Comparison of ENCODE assay signal across 27 cellular contexts in genomic region chr12:68348419-68348818, GRCh38.
"Had no signal": no experiment of that assay in that cellular context is flagged by ENCODE, and none has a peak within 500 bp of the region (broad histone marks: within the 10 kb centered on the region; RNA-seq: fewer than 3 reads in every experiment).

No MANE protein-coding gene starts in this region.

- H3K9ac ChIP-seq: KMS-11, SK-N-SH had no signal

- H3K9me3 Mint-ChIP-seq: activated naive CD8-positive, alpha-beta T cell treated with anti-CD3 and anti-CD28 coated beads, Interleukin-2, amount 50 U/mL, for 24 hours; activated T-cell treated with anti-CD3 and anti-CD28 coated beads, Interleukin-2, amount 50 U/mL, for 4 hours had no signal

- ATAC-seq: activated CD4-positive, alpha-beta T cell treated with anti-CD3 and anti-CD28 coated beads for 36 hours; activated naive CD4-positive, alpha-beta T cell treated with anti-CD3 and anti-CD28 coated beads, Interleukin-2, amount 50 U/mL, for 72 hours; activated naive CD8-positive, alpha-beta T cell treated with anti-CD3 and anti-CD28 coated beads, Interleukin-2, amount 50 U/mL, for 24 hours; activated T-cell treated with anti-CD3 and anti-CD28 coated beads, Interleukin-2, amount 50 U/mL, for 4 hours; body of pancreas had no signal

- H3K4me2 ChIP-seq: KMS-11, SK-N-SH had no signal

- H3K27me3 ChIP-seq: body of pancreas, SJCRH30 had no signal

- H3K36me3 ChIP-seq: ascending aorta, SJCRH30 had no signal

- DNase-seq: activated CD4-positive, alpha-beta T cell treated with anti-CD3 and anti-CD28 coated beads for 36 hours; activated CD4-positive, alpha-beta T cell treated with anti-CD3 and anti-CD28 coated beads, Interleukin-2, amount 50 U/mL, for 1 hour; activated CD4-positive, CD25-positive, alpha-beta regulatory T cell; activated CD8-positive, alpha-beta memory T cell treated with anti-CD3 and anti-CD28 coated beads for 24 hours; activated effector memory CD4-positive, alpha-beta T cell treated with anti-CD3 and anti-CD28 coated beads, Interleukin-2, amount 50 U/mL, for 16 hours; activated naive CD4-positive, alpha-beta T cell treated with Interleukin-2 at 50 U/mL for 16 hours; activated naive CD8-positive, alpha-beta T cell treated with anti-CD3 and anti-CD28 coated beads, Interleukin-2, amount 50 U/mL, for 24 hours; activated T-cell treated with anti-CD3 and anti-CD28 coated beads, Interleukin-2, amount 50 U/mL, for 4 hours; amniotic stem cell; body of pancreas; central memory CD4-positive, alpha-beta T cell; NCI-H1092; NCI-H2029; NCI-H2227 treated with DMSO at 0.1 percent for 48 hours; NCI-H446 treated with DMSO at 0.1 percent for 48 hours; NCI-H524 treated with DMSO at 0.1 percent for 48 hours; NCI-H748 treated with DMSO at 0.1 percent for 48 hours; Right ventricle myocardium superior; RPMI8226; SJCRH30; SK-N-SH; T-helper 1 cell had no signal

- FAIRE-seq: bronchial epithelial cell had no signal

- H3K27ac ChIP-seq: ascending aorta, body of pancreas, KMS-11, SJCRH30, VCaP had no signal

- H3K4me3 ChIP-seq: ascending aorta, body of pancreas, SJCRH30 had no signal

- H3K9me3 ChIP-seq: ascending aorta, body of pancreas, SJCRH30, SK-N-SH had no signal

- H3K27ac Mint-ChIP-seq: activated CD4-positive, alpha-beta T cell treated with anti-CD3 and anti-CD28 coated beads for 36 hours; activated naive CD4-positive, alpha-beta T cell treated with anti-CD3 and anti-CD28 coated beads, Interleukin-2, amount 50 U/mL, for 72 hours; activated naive CD8-positive, alpha-beta T cell treated with anti-CD3 and anti-CD28 coated beads, Interleukin-2, amount 50 U/mL, for 24 hours had no signal

- H3K4me1 ChIP-seq: ascending aorta, body of pancreas had no signal

- H3K36me3 Mint-ChIP-seq: activated naive CD4-positive, alpha-beta T cell treated with anti-CD3 and anti-CD28 coated beads, Interleukin-2, amount 50 U/mL, for 72 hours had no signal

- H3K27me3 Mint-ChIP-seq: activated naive CD8-positive, alpha-beta T cell treated with anti-CD3 and anti-CD28 coated beads, Interleukin-2, amount 50 U/mL, for 24 hours had no signal

- H3K4me3 Mint-ChIP-seq: activated CD4-positive, alpha-beta T cell treated with anti-CD3 and anti-CD28 coated beads for 36 hours; activated naive CD8-positive, alpha-beta T cell treated with anti-CD3 and anti-CD28 coated beads, Interleukin-2, amount 50 U/mL, for 24 hours; activated T-cell treated with anti-CD3 and anti-CD28 coated beads, Interleukin-2, amount 50 U/mL, for 4 hours had no signal
